In genomic region chr6:39821014-39821738, GRCh38 we compare ENCODE assay signal across 14 cellular contexts. TPM values are rescaled to one million over a fixed set of nuclear protein-coding genes. Genes with fewer than 3 reads are reported as not detected.
A peak's percentile ranks its signal among the peaks of the same experiment; 100 is the strongest.
DNase-seq lines count a peak whose midpoint lies in the region; ATAC-seq and TF ChIP-seq lines count a peak whose summit lies in the region.
"Had no signal": no experiment of that assay in that cellular context is flagged by ENCODE, and none has a peak within 500 bp of the region (broad histone marks: within the 10 kb centered on the region; RNA-seq: fewer than 3 reads in every experiment).

No MANE protein-coding gene starts in this region.

- H3K27me3 ChIP-seq in brain microvascular endothelial cell (replicated peaks): no peaks in the 10 kb centered on the region
- H3K27me3 ChIP-seq in left ventricle myocardium inferior (ENCODE audit: low read depth): no peaks in the 10 kb centered on the region
- H3K27me3 ChIP-seq in parathyroid adenoma (ENCODE audit: control insufficient read depth, insufficient read depth, low read length): no peaks in the 10 kb centered on the region
- no peaks in the 10 kb centered on the region for H3K27me3 ChIP-seq in uterus

- H3K27ac ChIP-seq in brain microvascular endothelial cell (no peak overlapping the region), left ventricle myocardium inferior (replicated peaks) (peak overlapping the region; percentile 81), parathyroid adenoma (peak overlapping the region; percentile 34), uterus (peak overlapping the region; percentile 65 to 80)

- TF ChIP-seq CTCF in brain microvascular endothelial cell (IDR thresholded peaks at IDR 0.05; ENCODE audit: low read depth, low read length, missing control alignments) (no peak), left ventricle myocardium inferior (IDR thresholded peaks at IDR 0.05; ENCODE audit: borderline replicate concordance) (no peak), parathyroid adenoma (IDR thresholded peaks at IDR 0.05) (no peak), uterus (IDR thresholded peaks at IDR 0.05) (no peak)

- intact Hi-C loops in left ventricle myocardium inferior (cut with micrococcal nuclease): no loop called here
- intact Hi-C loops in uterus (cut with DNase I; ENCODE audit: low total_unique reads): no loop called here

- TF ChIP-seq POLR2A in uterus (IDR thresholded peaks at IDR 0.05): no peak

- H3K4me1 ChIP-seq in left ventricle myocardium inferior (peaks cover 65% of the 10 kb centered on the region), parathyroid adenoma (peaks cover 3% of the 10 kb centered on the region), uterus (peaks cover 0 to 6% of the 10 kb centered on the region in 2 donors)

- no peak overlapping the region for H3K4me2 ChIP-seq in parathyroid adenoma (ENCODE audit: low read length)

- in situ Hi-C loops in brain microvascular endothelial cell (cut with HindIII; ENCODE audit: low pct_ligation_motif_present, low sequenced_read_pairs): no loop called here

- H3K9me3 ChIP-seq in left ventricle myocardium inferior (replicated peaks): no peaks in the 10 kb centered on the region
- no peaks in the 10 kb centered on the region for H3K9me3 ChIP-seq in parathyroid adenoma (ENCODE audit: control insufficient read depth, low read length)
- no peaks in the 10 kb centered on the region for H3K9me3 ChIP-seq in uterus

- no peaks in the 10 kb centered on the region for H3K36me3 ChIP-seq in brain microvascular endothelial cell (replicated peaks)
- no peaks in the 10 kb centered on the region for H3K36me3 ChIP-seq in left ventricle myocardium inferior
- H3K36me3 ChIP-seq in parathyroid adenoma (ENCODE audit: control insufficient read depth, insufficient read depth, low read length): no peaks in the 10 kb centered on the region
- no peaks in the 10 kb centered on the region for H3K36me3 ChIP-seq in uterus

- H3K9ac ChIP-seq in parathyroid adenoma: no peak overlapping the region

- no peak overlapping the region for H2AFZ ChIP-seq in parathyroid adenoma

- no peak for DNase-seq in brain microvascular endothelial cell
- DNase-seq in left ventricle myocardium inferior: no peak
- DNase-seq in uterus: peak in 1 of 2 donors; percentile 31
- no peak for DNase-seq in hippocampal formation (lab: John Stamatoyannopoulos, UW)
- no peak for DNase-seq in amygdala (lab: John Stamatoyannopoulos, UW)
- DNase-seq: activated CD4-positive, alpha-beta T cell treated with anti-CD3 and anti-CD28 coated beads for 4 hours; central memory CD4-positive, alpha-beta T cell; H7; mammary epithelial cell; NCI-H2081; T-helper 1 cell had no signal

- no peaks in the 10 kb centered on the region for H3K79me2 ChIP-seq in parathyroid adenoma

- no peak for ATAC-seq in HG03108 (IDR thresholded peaks at IDR 0.05; ENCODE audit: unreplicated experiment)

- peak overlapping the region; percentile 20 for H3K4me3 ChIP-seq in brain microvascular endothelial cell (ENCODE audit: low read depth, low read length)
- peak overlapping the region; percentile 53 for H3K4me3 ChIP-seq in left ventricle myocardium inferior
- no peak overlapping the region for H3K4me3 ChIP-seq in parathyroid adenoma (ENCODE audit: low read depth, low read length)
- H3K4me3 ChIP-seq in uterus: no peak overlapping the region

RNA-seq across cellular contexts. Expression of gene DAAM2, which starts 29.0 kb away (rescaled TPM):
- total RNA-seq in left ventricle myocardium inferior (19.1 TPM), uterus (10 to 100 TPM; 11.0 to 43.3 (median 26.4) TPM)
- total RNA-seq: activated T-helper 1 cell treated with anti-CD3 and anti-CD28 coated beads, Interleukin-12 subunit alpha, Interleukin-12 subunit beta, Interleukin-2, Interleukin-4 antibody, amounts not matched to agents 30 ng/mL and 10 ng/mL and 1 ng/mL, durations not matched to agents 14 hours and 24 hours and 36 hours had no signal

Comparison
In these comparisons a context has a peak if more than half of its experiments do, and no peak if none do; other contexts are left out.
1. H3K4me3 ChIP-seq: peak in brain microvascular endothelial cell (single experiment) and left ventricle myocardium inferior (single experiment); none in parathyroid adenoma (single experiment) and uterus (0 of 2).